ENCODE assay signal across 19 cellular contexts in genomic region chr2:120778244-120778643, GRCh38. TPM values are rescaled to one million over a fixed set of nuclear protein-coding genes. Genes with fewer than 3 reads are reported as not detected.
DNase-seq lines count a peak whose midpoint lies in the region; ATAC-seq and TF ChIP-seq lines count a peak whose summit lies in the region.
"Had no signal": no experiment of that assay in that cellular context is flagged by ENCODE, and none has a peak within 500 bp of the region (broad histone marks: within the 10 kb centered on the region; RNA-seq: fewer than 3 reads in every experiment).

No MANE protein-coding gene starts in this region.

- H3K9me3 ChIP-seq in GM23248 (ENCODE audit: low read depth) = no peaks in the 10 kb centered on the region
- H3K9me3 ChIP-seq in fibroblast of lung (ENCODE audit: control insufficient read depth, insufficient read depth, low read depth, low read length) = no peaks in the 10 kb centered on the region
- H3K9me3 ChIP-seq in skeletal muscle satellite cell (replicated peaks; ENCODE audit: low read length) = no peaks in the 10 kb centered on the region
- H3K9me3 ChIP-seq: HAP-1 had no signal

- TF ChIP-seq CTCF in fibroblast of lung (conservative IDR thresholded peaks at IDR 0.05 in 1 of 2, IDR thresholded peaks at IDR 0.05 in 1 of 2; ENCODE audit: low read depth in 1 of 2, low read length in 2 of 2) = no peak

- H3K4me3 ChIP-seq in GM23248 (no peak overlapping the region), fibroblast of lung (replicated peaks in 1 of 4; ENCODE audit: control extremely low read depth in 1 of 4, insufficient read depth in 1 of 4, low read depth in 3 of 4, low read length in 4 of 4) (no peak overlapping the region), skeletal muscle satellite cell (ENCODE audit: low read length) (no peak overlapping the region)
- H3K4me3 ChIP-seq: HAP-1, SK-N-MC had no signal

- H3K9ac ChIP-seq in GM23248 (no peak overlapping the region), fibroblast of lung (ENCODE audit: insufficient read depth, low read length) (no peak overlapping the region), skeletal muscle satellite cell (ENCODE audit: low read depth, low read length) (no peak overlapping the region)

- H3K36me3 ChIP-seq in GM23248 (ENCODE audit: low read depth) (no peaks in the 10 kb centered on the region), fibroblast of lung (ENCODE audit: control insufficient read depth, insufficient read depth, low read length) (no peaks in the 10 kb centered on the region), skeletal muscle satellite cell (ENCODE audit: insufficient read depth, low read length) (no peaks in the 10 kb centered on the region)
- H3K36me3 ChIP-seq: HAP-1 had no signal

- H3F3A ChIP-seq in GM23248 (ENCODE audit: insufficient read depth) = 0 out of 2 replicates have a peak, but pooled peaks cover 7% of the 10 kb centered on the region

- H4K20me1 ChIP-seq in GM23248 (ENCODE audit: insufficient read depth) (no peaks in the 10 kb centered on the region), fibroblast of lung (ENCODE audit: control insufficient read depth, extremely low read depth, insufficient read depth, low read length) (no peaks in the 10 kb centered on the region)

- H3K27me3 ChIP-seq in GM23248 (replicated peaks; ENCODE audit: insufficient read depth) = no peaks in the 10 kb centered on the region
- no peaks in the 10 kb centered on the region for H3K27me3 ChIP-seq in fibroblast of lung (ENCODE audit: control insufficient read depth, insufficient read depth, low read length)
- no peaks in the 10 kb centered on the region for H3K27me3 ChIP-seq in skeletal muscle satellite cell (ENCODE audit: control insufficient read depth, insufficient read depth, low read length)

- ATAC-seq in HG03521 (IDR thresholded peaks at IDR 0.05; ENCODE audit: unreplicated experiment) = no peak

- no peaks in the 10 kb centered on the region for H3K9me2 ChIP-seq in GM23248 (ENCODE audit: insufficient read depth)

- in situ Hi-C loops in GM23248 (cut with MboI) = no loop called here

- H3K27ac ChIP-seq in GM23248 (no peak overlapping the region), fibroblast of lung (ENCODE audit: insufficient read depth, low read length) (no peak overlapping the region)
- H3K27ac ChIP-seq: SK-N-MC had no signal

- peak; percentile 68 for DNase-seq in GM23248
- peak; percentile 39 for DNase-seq in RPMI7951 (ENCODE audit: low read depth)
- peak; percentile 20 to 67 for DNase-seq in fibroblast of lung (ENCODE audit: low read depth in 2 of 2)
- DNase-seq in activated CD8-positive, alpha-beta memory T cell treated with anti-CD3 and anti-CD28 coated beads, Interleukin-2, amount 50 U/mL, for 4 hours = no peak
- no peak for DNase-seq in AG08396 (ENCODE audit: low spot score)
- no peak for DNase-seq in NCI-H2029 treated with DMSO at 0.1 percent for 48 hours (lab: John Stamatoyannopoulos, UW)
- DNase-seq: C1 segment of cervical spinal cord, DND-41, KG1, NCI-H1048, NCI-H1436 treated with DMSO at 0.1 percent for 48 hours, NCI-H2081 treated with DMSO at 0.1 percent for 48 hours, NCI-H510A, NCI-H774, T-helper 1 cell had no signal

- peaks cover 33% of the 10 kb centered on the region for H3K4me1 ChIP-seq in GM23248 (ENCODE audit: insufficient read depth)
- H3K4me1 ChIP-seq in fibroblast of lung (ENCODE audit: control insufficient read depth, extremely low read depth, insufficient read depth, low read length) = peaks cover 11% of the 10 kb centered on the region
- peaks cover 39% of the 10 kb centered on the region for H3K4me1 ChIP-seq in skeletal muscle satellite cell (ENCODE audit: control insufficient read depth, insufficient read depth, low read length)

- H3K4me2 ChIP-seq in GM23248 (ENCODE audit: unreplicated experiment) = peak overlapping the region; percentile 9
- no peak overlapping the region for H3K4me2 ChIP-seq in fibroblast of lung (ENCODE audit: extremely low read depth, insufficient read depth, low read length)
- H3K4me2 ChIP-seq in skeletal muscle satellite cell (ENCODE audit: low read length) = peak overlapping the region; percentile 2

- WGBS in GM23248 (ENCODE audit: low coverage in 1 of 2, low lambda C conversion rate in 2 of 2, missing lambda C conversion rate in 2 of 2), 2 experiments = 51 to 56% methylated on average over 12 of the region's 12 CpGs

- H3K79me2 ChIP-seq in GM23248 (ENCODE audit: insufficient read depth) = peaks cover 93% of the 10 kb centered on the region
- H3K79me2 ChIP-seq in fibroblast of lung (ENCODE audit: control insufficient read depth, insufficient read depth, low read length) = peaks cover 58% of the 10 kb centered on the region

- H2AFZ ChIP-seq in GM23248 (no peak overlapping the region), fibroblast of lung (ENCODE audit: low read length) (no peak overlapping the region)

RNA-seq across cellular contexts. Expression of gene GLI2, which starts 42.6 kb away (rescaled TPM):
- 5.1 and 8.3 TPM in 2 replicates for total RNA-seq in GM23248 (2014; rRNA removed; shearing (Covaris generic))
- polyA plus RNA-seq in GM23248 (2016; fragmentation: Nextera tagmentation; extraction: Ambion mirVana) = 9.0 and 9.6 TPM in 2 replicates
- 3.2 and 3.9 TPM in 2 replicates for total RNA-seq in RPMI7951 (2014; rRNA removed; shearing (Covaris generic))
- total RNA-seq in fibroblast of lung = 3.3 TPM in 2 replicates
- 2.8 and 3.8 TPM in 2 replicates for polyA plus RNA-seq in fibroblast of lung
- polyA plus RNA-seq in fibroblast of lung (2012) = 6.3 and 7.8 TPM in 2 replicates
- polyA minus RNA-seq in fibroblast of lung (ENCODE audit: low replicate concordance) = 12.4 and 15.0 TPM in 2 replicates
- 4.2 and 4.3 TPM in 2 replicates for total RNA-seq in skeletal muscle satellite cell (2012; rRNA removed)

Comparison
In these comparisons a context has a peak if more than half of its experiments do, and no peak if none do; other contexts are left out.
1. DNase-seq: peak in GM23248 (single experiment), RPMI7951 (single experiment) and fibroblast of lung (2 of 2); none in activated CD8-positive, alpha-beta memory T cell treated with anti-CD3 and anti-CD28 coated beads, Interleukin-2, amount 50 U/mL, for 4 hours (single experiment), AG08396 (single experiment) and NCI-H2029 treated with DMSO at 0.1 percent for 48 hours (single experiment).